Comparison of ENCODE assay signal across 8 cellular contexts in the genomic region with DNA sequence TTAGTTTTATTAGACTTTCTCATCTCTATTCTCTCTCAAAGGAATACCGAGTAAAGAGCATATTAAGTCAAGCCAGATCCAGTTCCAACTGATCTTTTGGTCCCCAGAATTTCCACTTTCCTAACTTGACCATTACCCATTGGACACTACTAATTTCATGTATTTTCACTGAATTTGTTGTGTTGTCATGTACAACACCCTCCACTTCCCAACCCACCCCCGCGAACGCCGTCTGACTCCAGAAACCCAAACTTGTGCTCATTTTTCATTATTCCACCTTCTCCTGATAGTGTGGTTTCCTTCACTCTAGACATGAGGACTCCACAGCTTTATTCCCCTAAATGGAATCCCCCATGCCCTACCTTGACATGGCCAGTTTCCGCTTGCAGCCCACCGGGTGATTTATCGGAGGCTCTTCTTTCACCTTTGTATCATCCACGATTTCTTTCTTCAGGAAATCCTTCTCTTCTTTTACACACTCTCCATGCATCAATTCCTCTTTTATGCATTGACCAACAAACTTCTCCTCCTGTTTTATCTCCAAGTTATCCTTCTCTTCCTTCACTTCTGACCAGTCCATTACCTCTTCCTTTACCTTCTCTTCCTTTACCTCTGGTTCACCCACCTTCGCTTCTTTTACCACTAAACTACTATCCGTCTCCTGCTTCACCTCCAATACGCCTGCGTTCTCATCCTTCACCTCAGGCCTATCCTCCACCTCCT. TPM values are rescaled to one million over a fixed set of nuclear protein-coding genes. Genes with fewer than 3 reads are reported as not detected.
A peak's percentile ranks its signal among the peaks of the same experiment; 100 is the strongest.
DNase-seq lines count a peak whose midpoint lies in the region; ATAC-seq, FAIRE-seq and TF ChIP-seq lines count a peak whose summit lies in the region.

No MANE protein-coding gene starts in this region.

- no peak overlapping the region for H3K4me3 Mint-ChIP-seq in activated naive CD8-positive, alpha-beta T cell treated with anti-CD3 and anti-CD28 coated beads, Interleukin-2, amount 10 ng/mL, durations not matched to agents 7 days and 5 days
- H3K4me3 Mint-ChIP-seq in activated naive CD8-positive, alpha-beta T cell treated with anti-CD3 and anti-CD28 coated beads, Interleukin-2, amount 50 U/mL, for 24 hours = no peak overlapping the region

- no peak for TF ChIP-seq POLR2A in H1 (IDR thresholded peaks at IDR 0.05; ENCODE audit: control extremely low read depth in 1 of 2, low read depth in 2 of 2, low read length in 2 of 2)

- H4K8ac ChIP-seq in H1 (ENCODE audit: extremely low read depth, insufficient read depth, low read length) (no peak overlapping the region), trophoblast cell (ENCODE audit: low read depth, low read length) (peak overlapping the region; percentile 97)

- H4K91ac ChIP-seq in H1 (replicated peaks; ENCODE audit: insufficient read length, low read length) (peak overlapping the region; percentile 22), trophoblast cell (ENCODE audit: low read depth, low read length) (peak overlapping the region; percentile 9)

- no peaks in the 10 kb centered on the region for H3K9me3 Mint-ChIP-seq in activated naive CD8-positive, alpha-beta T cell treated with anti-CD3 and anti-CD28 coated beads, Interleukin-2, amount 10 ng/mL, durations not matched to agents 7 days and 5 days
- no peaks in the 10 kb centered on the region for H3K9me3 Mint-ChIP-seq in activated naive CD8-positive, alpha-beta T cell treated with anti-CD3 and anti-CD28 coated beads, Interleukin-2, amount 50 U/mL, for 24 hours

- POLR2A ChIA-PET in activated naive CD8-positive, alpha-beta T cell treated with anti-CD3 and anti-CD28 coated beads, Interleukin-2, amount 10 ng/mL, durations not matched to agents 7 days and 5 days (lab: Charles Lee) = interaction anchor here (1.0 kb wide), 1 partner anchor 12 kb away, joined by 5 read pairs; no protein-coding TSS in a partner anchor
- POLR2A ChIA-PET in H1 (lab: Charles Lee; ENCODE audit: partially characterized antibody) = interaction anchor here (1.2 to 1.7 kb wide), 4 partner anchors 24 to 126 kb away, joined by 3 to 8 read pairs (median 4); partner anchors contain the start of gene CCN1

- H3K79me2 ChIP-seq in H1 (ENCODE audit: control insufficient read depth in 1 of 2, insufficient read depth in 2 of 2, low read length in 2 of 2) = peaks cover 0 to 52% of the 10 kb centered on the region in 2 experiments; a peak in 3 of 4 replicates
- H3K79me2 ChIP-seq in trophoblast cell (ENCODE audit: control insufficient read depth, insufficient read depth, low read length, poor library complexity) = peaks cover 2% of the 10 kb centered on the region

- H4K20me1 ChIP-seq in H1 (replicated peaks in 1 of 2; ENCODE audit: control insufficient read depth in 1 of 2, insufficient read depth in 2 of 2, low read length in 2 of 2) = no peaks in the 10 kb centered on the region

- peak overlapping the region; percentile 58 for H2AFZ ChIP-seq in H1 (ENCODE audit: low read length)
- H2AFZ ChIP-seq in trophoblast cell (ENCODE audit: insufficient read depth, low read length, poor library complexity) = peak overlapping the region; percentile 41

- H2BK120ac ChIP-seq in H1 (replicated peaks; ENCODE audit: low read depth, low read length) (no peak overlapping the region), trophoblast cell (ENCODE audit: insufficient read depth, low read length, poor library complexity) (no peak overlapping the region)

- H3K4me3 ChIP-seq in HUES48 (ENCODE audit: low read depth, low read length) (peak overlapping the region; percentile 74), H1 (ENCODE audit: extremely low read depth in 1 of 4, insufficient read depth in 2 of 4, low read depth in 3 of 4, low read length in 4 of 4) (peak overlapping the region; percentile 82 to 99 (median 92)), trophoblast cell (ENCODE audit: low read depth, low read length) (peak overlapping the region; percentile 81)

- H3K27me3 Mint-ChIP-seq in activated naive CD8-positive, alpha-beta T cell treated with anti-CD3 and anti-CD28 coated beads, Interleukin-2, amount 10 ng/mL, durations not matched to agents 7 days and 5 days = no peaks in the 10 kb centered on the region
- no peaks in the 10 kb centered on the region for H3K27me3 Mint-ChIP-seq in activated naive CD8-positive, alpha-beta T cell treated with anti-CD3 and anti-CD28 coated beads, Interleukin-2, amount 50 U/mL, for 24 hours

- 22% methylated on average over 13 of the region's 13 CpGs; no CpG with 5 or more reads in 1 of the 2 experiments for WGBS in H1 (ENCODE audit: extremely low coverage in 1 of 2, insufficient coverage in 1 of 2, insufficient read length in 1 of 2, insufficient replicate concordance in 2 of 2, low coverage in 1 of 2, low lambda C conversion rate in 2 of 2, missing lambda C conversion rate in 1 of 2), 2 experiments
- WGBS in trophoblast cell (ENCODE audit: extremely low coverage, insufficient coverage, insufficient read length) = no CpG with 5 or more reads among the region's 13 CpGs

- H4K5ac ChIP-seq in H1 (ENCODE audit: insufficient read length, low read depth, low read length) = no peak overlapping the region

- DNase-seq in activated naive CD8-positive, alpha-beta T cell treated with anti-CD3 and anti-CD28 coated beads, Interleukin-2, amount 10 ng/mL, durations not matched to agents 7 days and 5 days = no peak
- DNase-seq in activated naive CD8-positive, alpha-beta T cell treated with anti-CD3 and anti-CD28 coated beads, Interleukin-2, amount 50 U/mL, for 24 hours = no peak
- DNase-seq in H1 (ENCODE audit: low read depth in 1 of 2, low spot score in 2 of 2) (no peak), trophoblast cell (no peak), amniotic stem cell (lab: John Stamatoyannopoulos, UW) (no peak), T1000 (lab: John Stamatoyannopoulos, UW) (no peak)

- peak overlapping the region; percentile 47 for H3K9ac ChIP-seq in HUES48 (ENCODE audit: low read depth, low read length)
- peak overlapping the region; percentile 53 to 95 (median 70) for H3K9ac ChIP-seq in H1 (replicated peaks in 1 of 4; ENCODE audit: extremely low read depth in 1 of 4, low read depth in 3 of 4, low read length in 3 of 4)
- H3K9ac ChIP-seq in trophoblast cell (ENCODE audit: low read length) = peak overlapping the region; percentile 6

- CTCF ChIA-PET in H1 (lab: Charles Lee; ENCODE audit: partially characterized antibody) = interaction anchor here (0.6 to 2.2 kb wide), 4 partner anchors 12 to 399 kb away, joined by 3 to 7 read pairs (median 6); no protein-coding TSS in a partner anchor

- FAIRE-seq in H1 (lab: Jason Lieb, UNC) = no peak

- H4K12ac ChIP-seq in trophoblast cell (ENCODE audit: low read depth, low read length) = no peak overlapping the region

- TF ChIP-seq CTCF in H1 (IDR thresholded peaks at IDR 0.05; ENCODE audit: control extremely low read depth in 1 of 3, insufficient read depth in 1 of 3, low read depth in 1 of 3, low read length in 3 of 3) = no peak

- H3K56ac ChIP-seq in H1 (replicated peaks; ENCODE audit: insufficient read length, low read depth, low read length) = no peak overlapping the region

- TF ChIP-seq EP300 in H1 (IDR thresholded peaks at IDR 0.05; ENCODE audit: borderline replicate concordance in 1 of 2, low read depth in 2 of 2, low read length in 2 of 2) = no peak

- no peak overlapping the region for H2BK20ac ChIP-seq in H1 (ENCODE audit: low read length)

- peak overlapping the region; percentile 81 for H3K27ac ChIP-seq in HUES48 (ENCODE audit: low read depth, low read length)
- H3K27ac ChIP-seq in H1 (ENCODE audit: low read depth, low read length) = no peak overlapping the region
- H3K27ac ChIP-seq in trophoblast cell (ENCODE audit: low read depth, low read length) = peak overlapping the region; percentile 50

- H3K23ac ChIP-seq in H1 (ENCODE audit: insufficient read length) = no peak overlapping the region
- no peak overlapping the region for H3K23ac ChIP-seq in trophoblast cell (ENCODE audit: low read length)

- TF ChIP-seq RAD21 in H1 (IDR thresholded peaks at IDR 0.05 in 1 of 2, conservative IDR thresholded peaks at IDR 0.05 in 1 of 2; ENCODE audit: low read depth in 2 of 2, low read length in 2 of 2) = no peak

- H3K23me2 ChIP-seq in H1 (ENCODE audit: low read depth, low read length) = peaks cover 11% of the 10 kb centered on the region

- H3K4me2 ChIP-seq in H1 (ENCODE audit: insufficient read depth in 1 of 2, low read depth in 2 of 2, low read length in 2 of 2) (peak overlapping the region; percentile 70 to 98), trophoblast cell (ENCODE audit: low read length) (peak overlapping the region; percentile 70)

- H3K36me3 ChIP-seq in HUES48 (ENCODE audit: control insufficient read depth, insufficient read depth, low read length) (peaks cover 38% of the 10 kb centered on the region), H1 (ENCODE audit: control insufficient read depth in 2 of 4, insufficient read depth in 4 of 4, low read length in 3 of 4) (peaks cover 0 to 28% (median 10%) of the 10 kb centered on the region in 4 experiments; a peak in 3 of 8 replicates), trophoblast cell (ENCODE audit: control insufficient read depth in 1 of 2, insufficient read depth in 2 of 2, low read length in 2 of 2) (peaks cover 3 to 5% of the 10 kb centered on the region in 2 experiments)

- H3K18ac ChIP-seq in H1 (ENCODE audit: extremely low read depth, low read length) (peak overlapping the region; percentile 4; the same call in 1 of the 2 replicates), trophoblast cell (ENCODE audit: low read length) (no peak overlapping the region)

- no peak overlapping the region for H3K27ac Mint-ChIP-seq in activated naive CD8-positive, alpha-beta T cell treated with anti-CD3 and anti-CD28 coated beads, Interleukin-2, amount 10 ng/mL, durations not matched to agents 7 days and 5 days
- H3K27ac Mint-ChIP-seq in activated naive CD8-positive, alpha-beta T cell treated with anti-CD3 and anti-CD28 coated beads, Interleukin-2, amount 50 U/mL, for 24 hours = no peak overlapping the region

- H3K9me3 ChIP-seq in HUES48 (ENCODE audit: control insufficient read depth, insufficient read depth, low read length) = no peaks in the 10 kb centered on the region
- H3K9me3 ChIP-seq in H1 (ENCODE audit: insufficient read depth in 2 of 2, low read depth in 1 of 2, low read length in 1 of 2) = no peaks in the 10 kb centered on the region
- H3K9me3 ChIP-seq in trophoblast cell (ENCODE audit: insufficient read depth, low read depth, low read length) = no peaks in the 10 kb centered on the region

- peak overlapping the region; percentile 62; the same call in 1 of the 2 replicates for H2BK12ac ChIP-seq in H1 (ENCODE audit: low read depth, low read length)
- no peak overlapping the region for H2BK12ac ChIP-seq in trophoblast cell (ENCODE audit: low read length)

- H3K27me3 ChIP-seq in HUES48 (ENCODE audit: control insufficient read depth, insufficient read depth, low read length) (no peaks in the 10 kb centered on the region), H1 (replicated peaks in 1 of 4; ENCODE audit: control insufficient read depth in 3 of 4, extremely low read depth in 1 of 4, insufficient read depth in 3 of 4, low read length in 3 of 4) (no peaks in the 10 kb centered on the region), trophoblast cell (ENCODE audit: insufficient read depth, low read length) (no peaks in the 10 kb centered on the region)

- H3K4me1 Mint-ChIP-seq in activated naive CD8-positive, alpha-beta T cell treated with anti-CD3 and anti-CD28 coated beads, Interleukin-2, amount 10 ng/mL, durations not matched to agents 7 days and 5 days = peaks cover 15% of the 10 kb centered on the region
- H3K4me1 Mint-ChIP-seq in activated naive CD8-positive, alpha-beta T cell treated with anti-CD3 and anti-CD28 coated beads, Interleukin-2, amount 50 U/mL, for 24 hours = peaks cover 32% of the 10 kb centered on the region

- H3K79me1 ChIP-seq in H1 (ENCODE audit: low read depth, low read length) (peaks cover 6% of the 10 kb centered on the region), trophoblast cell (ENCODE audit: low read length) (peaks cover 3% of the 10 kb centered on the region)

- H3K14ac ChIP-seq in H1 (ENCODE audit: insufficient read length) = no peak overlapping the region
- H3K14ac ChIP-seq in trophoblast cell (ENCODE audit: low read length) = no peak overlapping the region

- H3K4ac ChIP-seq in H1 (replicated peaks; ENCODE audit: insufficient read length, low read depth, low read length) (no peak overlapping the region), trophoblast cell (ENCODE audit: low read depth, low read length) (no peak overlapping the region)

- peak; percentile 22 for ATAC-seq in activated naive CD8-positive, alpha-beta T cell treated with anti-CD3 and anti-CD28 coated beads, Interleukin-2, amount 10 ng/mL, durations not matched to agents 7 days and 5 days (ENCODE audit: low read depth)
- ATAC-seq in activated naive CD8-positive, alpha-beta T cell treated with anti-CD3 and anti-CD28 coated beads, Interleukin-2, amount 50 U/mL, for 24 hours = no peak
- ATAC-seq in GM18867 (IDR thresholded peaks at IDR 0.05; ENCODE audit: unreplicated experiment) = no peak

- H2AK5ac ChIP-seq in H1 (ENCODE audit: low read depth, low read length) (no peak overlapping the region), trophoblast cell (ENCODE audit: low read length) (no peak overlapping the region)

- H3K36me3 Mint-ChIP-seq in activated naive CD8-positive, alpha-beta T cell treated with anti-CD3 and anti-CD28 coated beads, Interleukin-2, amount 10 ng/mL, durations not matched to agents 7 days and 5 days = peaks cover 21% of the 10 kb centered on the region
- H3K36me3 Mint-ChIP-seq in activated naive CD8-positive, alpha-beta T cell treated with anti-CD3 and anti-CD28 coated beads, Interleukin-2, amount 50 U/mL, for 24 hours (ENCODE audit: low read depth) = peaks cover 31% of the 10 kb centered on the region

- peaks cover 16% of the 10 kb centered on the region for H3K4me1 ChIP-seq in HUES48 (ENCODE audit: control insufficient read depth, insufficient read depth, low read length)
- peaks cover 0 to 4% (median 0%) of the 10 kb centered on the region in 4 experiments; a peak in 2 of 7 replicates for H3K4me1 ChIP-seq in H1 (replicated peaks in 1 of 4; ENCODE audit: control insufficient read depth in 3 of 4, insufficient read depth in 4 of 4, low read length in 3 of 4)
- peaks cover 0 to 5% of the 10 kb centered on the region in 2 experiments for H3K4me1 ChIP-seq in trophoblast cell (ENCODE audit: control insufficient read depth in 1 of 2, insufficient read depth in 2 of 2, low read length in 2 of 2)

- H2BK15ac ChIP-seq in H1 (ENCODE audit: low read length) = peak overlapping the region; percentile 22; the same call in 1 of the 2 replicates

- H2BK5ac ChIP-seq in H1 (ENCODE audit: low read depth, low read length) (peak overlapping the region; percentile 41; the same call in 1 of the 2 replicates), trophoblast cell (ENCODE audit: low read depth, low read length, poor library complexity) (no peak overlapping the region)

RNA-seq across cellular contexts. Expression of gene ZNHIT6, which starts 0.8 kb away (rescaled TPM):
- 10 to 100 TPM; 16.9 to 18.4 TPM for total RNA-seq in activated naive CD8-positive, alpha-beta T cell treated with anti-CD3 and anti-CD28 coated beads, Interleukin-2, amount 10 ng/mL, durations not matched to agents 7 days and 5 days
- 17.2 and 17.3 TPM in 2 replicates for total RNA-seq in H1 (2021; fragmentation: NEBNext Ultra II Directional; extraction: Animal tissue kit (Norgen Biotek cat#: 25700))
- polyA plus RNA-seq in H1 (2011; rRNA removed) = 3.5 and 5.9 TPM in 2 replicates
- 6.8 TPM for polyA plus RNA-seq in H1 (2011; cell fraction: cytosol; rRNA removed)
- polyA plus RNA-seq in H1 (2011; cell fraction: nucleus; rRNA removed) = 5.5 TPM
- polyA plus RNA-seq in H1 (2012, experiment 1 of 2) = 9.8 to 14.4 TPM (median 11.5 TPM) in 4 replicates
- 1.3 TPM for polyA plus RNA-seq in H1 (2012, experiment 2 of 2)
- 11.3 TPM for polyA plus RNA-seq in H1 (2013, experiment 1 of 2)
- polyA plus RNA-seq in H1 (2013, experiment 2 of 2) = 11.3 TPM
- polyA minus RNA-seq in H1 (2011; rRNA and poly(A)+ RNA removed) = 3.2 and 4.5 TPM in 2 replicates
- polyA minus RNA-seq in H1 (2011; cell fraction: cytosol; rRNA and poly(A)+ RNA removed) = 4.2 TPM
- polyA minus RNA-seq in H1 (2011; cell fraction: nucleus; rRNA and poly(A)+ RNA removed) = 9.4 TPM
- 7.8 and 8.2 TPM in 2 replicates for polyA plus RNA-seq in trophoblast cell (2013)

Comparison
In these comparisons a context has a peak if more than half of its experiments do, and no peak if none do; other contexts are left out.
1. H3K9ac ChIP-seq: peak in every context shown above with its lines; median percentile 70 in H1; 47 in HUES48; 6 in trophoblast cell.